ENCODE assay signal across 20 cellular contexts in the genomic region with DNA sequence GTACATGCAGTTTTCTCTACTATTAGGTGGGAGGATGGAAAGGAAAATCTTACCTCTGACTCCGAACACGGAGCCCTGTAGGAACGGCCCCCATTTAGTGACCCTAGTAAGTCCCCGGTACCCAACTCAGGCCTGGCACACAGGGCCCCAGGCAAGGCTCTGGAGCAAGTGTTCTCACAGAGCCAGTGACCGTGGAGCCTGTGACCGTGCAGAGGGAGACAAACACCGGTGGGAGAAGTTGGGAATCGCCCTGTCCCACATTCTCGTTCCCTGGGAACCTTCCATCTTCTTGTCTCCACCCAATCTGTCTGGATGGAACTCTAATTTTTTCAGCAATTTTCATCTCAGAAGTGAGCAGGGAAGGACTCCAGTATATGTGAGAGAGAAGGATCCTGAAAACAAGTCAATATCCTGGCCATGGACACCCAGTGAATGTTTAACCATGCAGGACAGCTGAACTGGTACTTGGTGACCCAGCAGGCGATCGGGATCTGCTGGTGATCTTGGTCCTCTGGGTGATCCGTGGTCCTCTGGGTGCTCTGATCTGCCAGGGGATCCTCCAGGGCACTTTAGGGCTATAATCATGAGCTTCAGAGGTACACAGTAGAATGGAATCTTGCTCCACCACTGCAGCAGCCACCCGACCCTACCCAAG.
DNase-seq lines count a peak whose midpoint lies in the region; ATAC-seq, FAIRE-seq and TF ChIP-seq lines count a peak whose summit lies in the region.
"Had no signal": no experiment of that assay in that cellular context is flagged by ENCODE, and none has a peak within 500 bp of the region (broad histone marks: within the 10 kb centered on the region; RNA-seq: fewer than 3 reads in every experiment).

No MANE protein-coding gene starts in this region.

- H3K4me3 ChIP-seq in HepG2 (replicated peaks in 1 of 3; ENCODE audit: insufficient read depth in 1 of 3, low read depth in 2 of 3, low read length in 3 of 3) (no peak overlapping the region), neuronal stem cell (ENCODE audit: low read length in 2 of 2) (no peak overlapping the region)
- H3K4me3 ChIP-seq: A549 had no signal

- H2BK5ac ChIP-seq in neuronal stem cell (ENCODE audit: low read length) = no peak overlapping the region

- H2BK15ac ChIP-seq in neuronal stem cell (ENCODE audit: low read length) = no peak overlapping the region

- H2AFZ ChIP-seq in HepG2 (ENCODE audit: low read length) (no peak overlapping the region), neuronal stem cell (ENCODE audit: low read length) (no peak overlapping the region)

- peak overlapping the region; percentile 67 for H3K27ac Mint-ChIP-seq in T-helper 17 cell
- H3K27ac Mint-ChIP-seq in effector memory CD8-positive, alpha-beta T cell = peak overlapping the region; percentile 41 to 58
- H3K27ac Mint-ChIP-seq: CD14-positive monocyte; CD8-positive, alpha-beta T cell; H9 had no signal

- H3K4me2 ChIP-seq in HepG2 (ENCODE audit: low read depth, low read length) (no peak overlapping the region), neuronal stem cell (ENCODE audit: insufficient read depth, low read length, poor library complexity, severe bottlenecking) (no peak overlapping the region)
- H3K4me2 ChIP-seq: A549 had no signal

- no peak overlapping the region for H3K4ac ChIP-seq in neuronal stem cell (ENCODE audit: low read length)

- no peak for TF ChIP-seq CTCF in HepG2 (CRISPR knock-in tag; IDR thresholded peaks at IDR 0.05)

- H3K27me3 Mint-ChIP-seq in T-helper 17 cell = no peaks in the 10 kb centered on the region
- no peaks in the 10 kb centered on the region for H3K27me3 Mint-ChIP-seq in effector memory CD8-positive, alpha-beta T cell

- CTCF ChIA-PET in HepG2 (lab: Yijun Ruan, JAX; ENCODE audit: low intra/inter-chr PET ratio, low total read pairs) = no interaction called here

- whole genome bisulfite sequencing in HepG2 (ENCODE audit: low lambda C conversion rate) = 63% methylated on average over 13 of the region's 13 CpGs
- WGBS in neuronal stem cell (ENCODE audit: extremely low coverage in 2 of 2, insufficient read length in 2 of 2, insufficient replicate concordance in 1 of 2), 2 donors = no CpG with 5 or more reads among the region's 13 CpGs

- no peak overlapping the region for H3K14ac ChIP-seq in neuronal stem cell (ENCODE audit: low read length)

- in situ Hi-C loops in HepG2 (cut with HindIII; ENCODE audit: extremely low pct_ligation_motif_present, low pct_unique_long_range_greater_than_20kb) = no loop called here

- H3K9ac ChIP-seq in HepG2 (ENCODE audit: insufficient read depth, low read depth, low read length) = no peak overlapping the region
- no peak overlapping the region for H3K9ac ChIP-seq in neuronal stem cell (ENCODE audit: low read depth, low read length, poor library complexity)

- peak overlapping the region; percentile 35 for H2AK5ac ChIP-seq in neuronal stem cell (ENCODE audit: low read depth, low read length)

- H2BK120ac ChIP-seq in neuronal stem cell (ENCODE audit: low read depth, low read length) = no peak overlapping the region

- no peaks in the 10 kb centered on the region for H3K79me1 ChIP-seq in neuronal stem cell (ENCODE audit: low read depth, low read length)

- H4K91ac ChIP-seq in neuronal stem cell (ENCODE audit: low read depth, low read length, poor library complexity) = no peak overlapping the region

- no peaks in the 10 kb centered on the region for H3K9me3 Mint-ChIP-seq in effector memory CD8-positive, alpha-beta T cell
- H3K9me3 Mint-ChIP-seq: CD8-positive, alpha-beta T cell had no signal

- H3K79me2 ChIP-seq in HepG2 (ENCODE audit: insufficient read depth, low read length) = no peaks in the 10 kb centered on the region

- H4K8ac ChIP-seq in neuronal stem cell (ENCODE audit: low read depth, low read length) = no peak overlapping the region

- H3K4me1 ChIP-seq in HepG2 (ENCODE audit: insufficient read depth, low read length) = peaks cover 10% of the 10 kb centered on the region; the same call in 1 of the 2 replicates
- H3K4me1 ChIP-seq in neuronal stem cell (ENCODE audit: control insufficient read depth in 2 of 2, insufficient read depth in 1 of 2, low read depth in 1 of 2, low read length in 2 of 2) = peaks cover 0 to 7% of the 10 kb centered on the region in 2 donors
- H3K4me1 ChIP-seq: A549 had no signal

- no peaks in the 10 kb centered on the region for H3K36me3 ChIP-seq in HepG2 (replicated peaks in 1 of 2; ENCODE audit: control insufficient read depth in 1 of 2, insufficient read depth in 2 of 2, low read length in 2 of 2)
- no peaks in the 10 kb centered on the region for H3K36me3 ChIP-seq in neuronal stem cell (replicated peaks in 1 of 2; ENCODE audit: control insufficient read depth in 2 of 2, insufficient read depth in 2 of 2, low read length in 2 of 2)

- no peak overlapping the region for H2BK12ac ChIP-seq in neuronal stem cell (ENCODE audit: low read length)

- H3K9me3 ChIP-seq in T-helper 17 cell (ENCODE audit: control insufficient read depth, low read length, poor library complexity, severe bottlenecking) (no peaks in the 10 kb centered on the region), HepG2 (ENCODE audit: low read length) (no peaks in the 10 kb centered on the region), neuronal stem cell (replicated peaks in 1 of 2; ENCODE audit: control insufficient read depth in 2 of 2, insufficient read depth in 1 of 2, low read depth in 1 of 2, low read length in 2 of 2) (peaks cover 0 to 6% of the 10 kb centered on the region in 2 donors)
- H3K9me3 ChIP-seq: A549 had no signal

- no peak for TF ChIP-seq RAD21 in HepG2 (CRISPR knock-in tag; IDR thresholded peaks at IDR 0.05)

- intact Hi-C loops in HepG2 (cut with micrococcal nuclease; ENCODE audit: unreplicated experiment) = no loop called here

- peak overlapping the region; percentile 40 for H3K18ac ChIP-seq in neuronal stem cell (ENCODE audit: low read length)

- ATAC-seq in T-helper 17 cell (no peak), HepG2 (0 out of 3 replicates have a peak, but pooled peaks have one; percentile 22), HG02642 (IDR thresholded peaks at IDR 0.05; ENCODE audit: poor library complexity, unreplicated experiment) (no peak)
- no peak for ATAC-seq in effector memory CD8-positive, alpha-beta T cell (replicated peaks)
- ATAC-seq: A549; CD8-positive, alpha-beta T cell had no signal

- no TSS peak for BruUV-seq in HepG2 (replicated peaks; lab: Mats Ljungman, UMichigan)

- POLR2A ChIA-PET in HepG2 (lab: Yijun Ruan, JAX) = no interaction called here

- TF ChIP-seq POLR2A in HepG2 (IDR thresholded peaks at IDR 0.05; ENCODE audit: insufficient read depth in 1 of 2, low read depth in 2 of 2, low read length in 2 of 2) = no peak

- FAIRE-seq in HepG2 (lab: Jason Lieb, UNC) = no peak
- FAIRE-seq: A549, D721Med, G401.6, GM12892, HTR-8/SVneo had no signal

- H3K27me3 ChIP-seq in HepG2 (ENCODE audit: control insufficient read depth in 1 of 2, insufficient read depth in 2 of 2, low read length in 2 of 2) = peaks cover 0 to 10% of the 10 kb centered on the region in 2 experiments; a peak in 1 of 5 replicates
- no peaks in the 10 kb centered on the region for H3K27me3 ChIP-seq in neuronal stem cell (ENCODE audit: control insufficient read depth in 3 of 3, insufficient read depth in 3 of 3, low read depth in 1 of 3, low read length in 3 of 3)

- no peak overlapping the region for H3K23ac ChIP-seq in neuronal stem cell (ENCODE audit: low read depth, low read length, poor library complexity)

- no peak overlapping the region for H3K27ac ChIP-seq in HepG2 (ENCODE audit: extremely low read length, insufficient read depth, low read length)
- H3K27ac ChIP-seq in neuronal stem cell (replicated peaks; ENCODE audit: low read length) = no peak overlapping the region
- H3K27ac ChIP-seq: A549 had no signal

- DNase-seq in T-helper 17 cell (no peak), HepG2 (ENCODE audit: low spot score) (no peak), neuronal stem cell (ENCODE audit: low spot score) (no peak), 8988T (no peak), iPS-NIHi7 (ENCODE audit: extremely low spot score) (no peak)
- no peak for DNase-seq in effector memory CD8-positive, alpha-beta T cell
- DNase-seq: CD8-positive, alpha-beta T cell; COR-L47; DMS153; DMS79 treated with DMSO at 0.1 percent for 48 hours; EL; GOT3; H9 had no signal

- H3K4me1 Mint-ChIP-seq in T-helper 17 cell = peaks cover 50% of the 10 kb centered on the region
- H3K4me1 Mint-ChIP-seq in effector memory CD8-positive, alpha-beta T cell (ENCODE audit: low read depth in 2 of 2) = peaks cover 27 to 55% of the 10 kb centered on the region in 2 donors

- H3K4me3 Mint-ChIP-seq in T-helper 17 cell = no peak overlapping the region
- no peak overlapping the region for H3K4me3 Mint-ChIP-seq in effector memory CD8-positive, alpha-beta T cell
- H3K4me3 Mint-ChIP-seq: CD14-positive monocyte; CD8-positive, alpha-beta T cell; H9 had no signal

- no peaks in the 10 kb centered on the region for H4K20me1 ChIP-seq in HepG2 (ENCODE audit: insufficient read depth, low read length)

- H3K36me3 Mint-ChIP-seq in T-helper 17 cell (ENCODE audit: low read depth) = peaks cover 3% of the 10 kb centered on the region
- H3K36me3 Mint-ChIP-seq in effector memory CD8-positive, alpha-beta T cell (ENCODE audit: insufficient read depth) = no peaks in the 10 kb centered on the region
- H3K36me3 Mint-ChIP-seq: CD8-positive, alpha-beta T cell had no signal

- TF ChIP-seq EP300 in HepG2 (IDR thresholded peaks at IDR 0.05; ENCODE audit: low read depth in 2 of 2, low read length in 2 of 2) (no peak), HepG2 (CRISPR knock-in tag; IDR thresholded peaks at IDR 0.05; ENCODE audit: borderline replicate concordance) (no peak)

TF ChIP-seq in HepG2, 621 proteins besides CTCF, POLR2A, EP300 and RAD21:
- TF ChIP-seq ZNF263 (CRISPR knock-in tag; IDR thresholded peaks at IDR 0.05) (peak; percentile 38; the same call in 1 of the 2 replicates), ESRRA (CRISPR knock-in tag; IDR thresholded peaks at IDR 0.05; ENCODE audit: low read depth) (no peak)
